ENCODE assay signal across 13 cellular contexts in genomic region chr18:26617151-26617554, GRCh38.
DNase-seq lines count a peak whose midpoint lies in the region; ATAC-seq and TF ChIP-seq lines count a peak whose summit lies in the region.
"Had no signal": no experiment of that assay in that cellular context is flagged by ENCODE, and none has a peak within 500 bp of the region (broad histone marks: within the 10 kb centered on the region; RNA-seq: fewer than 3 reads in every experiment).

No MANE protein-coding gene starts in this region.

- intact Hi-C loops in activated CD4-positive, alpha-beta memory T cell treated with anti-CD3 and anti-CD28 coated beads for 36 hours (cut with micrococcal nuclease), result no loop called here
- intact Hi-C loops in sciatic nerve (cut with DNase I), result no loop called here

- no peaks in the 10 kb centered on the region for H3K4me1 Mint-ChIP-seq in activated CD4-positive, alpha-beta memory T cell treated with anti-CD3 and anti-CD28 coated beads for 36 hours (ENCODE audit: low read depth)
- H3K4me1 Mint-ChIP-seq in endothelial cell (ENCODE audit: unreplicated experiment), result peaks cover 9% of the 10 kb centered on the region

- H3K36me3 ChIP-seq in SJSA1, result no peaks in the 10 kb centered on the region

- no peaks in the 10 kb centered on the region for H3K9me3 Mint-ChIP-seq in activated CD4-positive, alpha-beta memory T cell treated with anti-CD3 and anti-CD28 coated beads for 36 hours
- no peaks in the 10 kb centered on the region for H3K9me3 Mint-ChIP-seq in endothelial cell (ENCODE audit: unreplicated experiment)

- H3K27me3 ChIP-seq in SJSA1 (replicated peaks), result no peaks in the 10 kb centered on the region

- no peak overlapping the region for H3K4me3 Mint-ChIP-seq in activated CD4-positive, alpha-beta memory T cell treated with anti-CD3 and anti-CD28 coated beads for 36 hours
- no peak overlapping the region for H3K4me3 Mint-ChIP-seq in endothelial cell (ENCODE audit: unreplicated experiment)

- CTCF ChIA-PET in activated CD4-positive, alpha-beta memory T cell treated with anti-CD3 and anti-CD28 coated beads for 36 hours (lab: Charles Lee), result no interaction called here

- no peaks in the 10 kb centered on the region for H3K36me3 Mint-ChIP-seq in activated CD4-positive, alpha-beta memory T cell treated with anti-CD3 and anti-CD28 coated beads for 36 hours
- no peaks in the 10 kb centered on the region for H3K36me3 Mint-ChIP-seq in endothelial cell (ENCODE audit: low read depth, unreplicated experiment)

- DNase-seq in GM04504 (ENCODE audit: low read depth) (peak; percentile 65), SJSA1 (ENCODE audit: low read depth in 1 of 2, low spot score in 2 of 2) (peak in 1 of 2 experiments; percentile 55), fibroblast of peridontal ligament (ENCODE audit: extremely low read depth) (peak; percentile 20), skeletal muscle cell (ENCODE audit: low read depth) (peak; percentile 86), endothelial cell (ENCODE audit: low spot score) (no peak), sciatic nerve (ENCODE audit: low spot score) (no peak)
- DNase-seq in activated CD4-positive, alpha-beta memory T cell treated with anti-CD3 and anti-CD28 coated beads for 36 hours, result no peak
- no peak for DNase-seq in effector CD8-positive, alpha-beta T cell (lab: John Stamatoyannopoulos, UW)
- DNase-seq: activated CD4-positive, alpha-beta T cell treated with anti-CD3 and anti-CD28 coated beads for 4 hours; kidney; NCI-H1694 treated with DMSO at 0.1 percent for 48 hours; psoas muscle; RPMI8226 had no signal

- ATAC-seq in sciatic nerve, result no peak
- ATAC-seq: psoas muscle had no signal

- H3K9me3 ChIP-seq in SJSA1 (replicated peaks), result no peaks in the 10 kb centered on the region
- H3K9me3 ChIP-seq: psoas muscle had no signal

- POLR2A ChIA-PET in activated CD4-positive, alpha-beta memory T cell treated with anti-CD3 and anti-CD28 coated beads for 36 hours (lab: Charles Lee), result no interaction called here

- peak overlapping the region; percentile 33; the same call in 1 of the 2 replicates for H3K27ac ChIP-seq in SJSA1
- H3K27ac ChIP-seq: psoas muscle had no signal

- no peak for TF ChIP-seq CTCF in endothelial cell (IDR thresholded peaks at IDR 0.05; ENCODE audit: unreplicated experiment)

- H3K4me3 ChIP-seq in SJSA1 (no peak overlapping the region), skeletal muscle cell (ENCODE audit: low read depth, low read length) (no peak overlapping the region)
- H3K4me3 ChIP-seq: psoas muscle had no signal

- H3K27ac Mint-ChIP-seq in activated CD4-positive, alpha-beta memory T cell treated with anti-CD3 and anti-CD28 coated beads for 36 hours, result no peak overlapping the region
- no peak overlapping the region for H3K27ac Mint-ChIP-seq in endothelial cell (ENCODE audit: unreplicated experiment)

- H3K4me1 ChIP-seq in SJSA1 (replicated peaks), result peaks cover 10% of the 10 kb centered on the region
- H3K4me1 ChIP-seq: psoas muscle had no signal

- H3K27me3 Mint-ChIP-seq in activated CD4-positive, alpha-beta memory T cell treated with anti-CD3 and anti-CD28 coated beads for 36 hours, result peaks cover 6% of the 10 kb centered on the region
- H3K27me3 Mint-ChIP-seq in endothelial cell (ENCODE audit: unreplicated experiment), result no peaks in the 10 kb centered on the region

Comparison
In these comparisons a context has a peak if more than half of its experiments do, and no peak if none do; other contexts are left out.
1. DNase-seq: peak in GM04504 (single experiment), fibroblast of peridontal ligament (single experiment) and skeletal muscle cell (single experiment); none in activated CD4-positive, alpha-beta memory T cell treated with anti-CD3 and anti-CD28 coated beads for 36 hours (single experiment), endothelial cell (single experiment), effector CD8-positive, alpha-beta T cell (single experiment) and sciatic nerve (single experiment).